Comparison of ENCODE assay signal across 8 cellular contexts in genomic region chr17:50149099-50149424, GRCh38. TPM values are rescaled to one million over a fixed set of nuclear protein-coding genes. Genes with fewer than 3 reads are reported as not detected.
DNase-seq lines count a peak whose midpoint lies in the region; ATAC-seq and TF ChIP-seq lines count a peak whose summit lies in the region.

No MANE protein-coding gene starts in this region.

- H3K27me3 Mint-ChIP-seq in CD8-positive, alpha-beta T cell (ENCODE audit: low read depth) = no peaks in the 10 kb centered on the region

- H4K20me1 ChIP-seq in MM.1S (ENCODE audit: insufficient read depth, low read length) = no peaks in the 10 kb centered on the region

- no peak overlapping the region for H3K4ac ChIP-seq in neuronal stem cell (ENCODE audit: low read length)

- peak overlapping the region; percentile 70 for H3K9ac ChIP-seq in MM.1S (ENCODE audit: low read length)
- H3K9ac ChIP-seq in neuronal stem cell (ENCODE audit: low read depth, low read length, poor library complexity) = peak overlapping the region; percentile 74

- H3F3A ChIP-seq in MM.1S (ENCODE audit: insufficient read depth, low read length) = peaks cover 24% of the 10 kb centered on the region

- peaks cover 60% of the 10 kb centered on the region for H3K4me1 ChIP-seq in CD8-positive, alpha-beta T cell (ENCODE audit: insufficient read depth, low read length)
- H3K4me1 ChIP-seq in MM.1S (ENCODE audit: low read length) = peaks cover 25% of the 10 kb centered on the region
- H3K4me1 ChIP-seq in effector memory CD4-positive, alpha-beta T cell (ENCODE audit: control insufficient read depth, insufficient read depth, low read length, poor library complexity, severe bottlenecking) = peaks cover 59% of the 10 kb centered on the region
- peaks cover 15 to 27% of the 10 kb centered on the region in 2 donors for H3K4me1 ChIP-seq in neuronal stem cell (ENCODE audit: control insufficient read depth in 2 of 2, insufficient read depth in 1 of 2, low read depth in 1 of 2, low read length in 2 of 2)

- peaks cover 24% of the 10 kb centered on the region for H3K36me3 Mint-ChIP-seq in CD8-positive, alpha-beta T cell

- intact Hi-C loops in CD8-positive, alpha-beta T cell (cut with DNase I, micrococcal nuclease) = no loop called here

- no CpG with 5 or more reads among the region's 28 CpGs for WGBS in neuronal stem cell (ENCODE audit: extremely low coverage in 2 of 2, insufficient read length in 2 of 2, insufficient replicate concordance in 1 of 2), 2 donors

- H3K79me2 ChIP-seq in MM.1S (ENCODE audit: low read length) = peaks cover 66% of the 10 kb centered on the region

- no peak overlapping the region for H2BK120ac ChIP-seq in neuronal stem cell (ENCODE audit: low read depth, low read length)

- ATAC-seq in CD8-positive, alpha-beta T cell = no peak
- ATAC-seq in HG03571 (IDR thresholded peaks at IDR 0.05; ENCODE audit: unreplicated experiment) = no peak

- H3K27me3 ChIP-seq in CD8-positive, alpha-beta T cell (ENCODE audit: insufficient read depth, low read length) = no peaks in the 10 kb centered on the region
- H3K27me3 ChIP-seq in MM.1S (replicated peaks; ENCODE audit: insufficient read depth, low read length) = no peaks in the 10 kb centered on the region
- H3K27me3 ChIP-seq in effector memory CD4-positive, alpha-beta T cell (replicated peaks; ENCODE audit: control insufficient read depth, insufficient read depth, low read length, poor library complexity, severe bottlenecking) = no peaks in the 10 kb centered on the region
- H3K27me3 ChIP-seq in neuronal stem cell (ENCODE audit: control insufficient read depth in 3 of 3, insufficient read depth in 3 of 3, low read depth in 1 of 3, low read length in 3 of 3) = no peaks in the 10 kb centered on the region

- peak overlapping the region; percentile 87 for H3K23ac ChIP-seq in neuronal stem cell (ENCODE audit: low read depth, low read length, poor library complexity)

- POLR2A ChIA-PET in CD8-positive, alpha-beta T cell (lab: Charles Lee) = interaction anchor here (1.6 to 5.6 kb wide), 3 partner anchors 9 to 12 kb away, joined by 6 to 34 read pairs (median 10); no protein-coding TSS in a partner anchor

- H3K27ac Mint-ChIP-seq in CD8-positive, alpha-beta T cell = peak overlapping the region; percentile 82

- peak overlapping the region; percentile 92 for H3K4me3 ChIP-seq in CD8-positive, alpha-beta T cell (ENCODE audit: low read depth, low read length)
- peak overlapping the region; percentile 78 for H3K4me3 ChIP-seq in MM.1S (ENCODE audit: low read length)
- H3K4me3 ChIP-seq in effector memory CD4-positive, alpha-beta T cell (ENCODE audit: insufficient read depth, low read depth, low read length, poor library complexity, severe bottlenecking) = peak overlapping the region; percentile 86
- H3K4me3 ChIP-seq in neuronal stem cell (ENCODE audit: low read length in 2 of 2) = peak overlapping the region; percentile 73 to 92

- no peak for TF ChIP-seq CTCF in CD8-positive, alpha-beta T cell (IDR thresholded peaks at IDR 0.05)
- TF ChIP-seq CTCF in MM.1S (IDR thresholded peaks at IDR 0.05; ENCODE audit: low read length) = no peak

- H3K9me2 ChIP-seq in MM.1S (replicated peaks; ENCODE audit: insufficient read depth, low read length) = no peaks in the 10 kb centered on the region

- H3K27ac ChIP-seq in CD8-positive, alpha-beta T cell (ENCODE audit: low read depth, low read length) = peak overlapping the region; percentile 34
- peak overlapping the region; percentile 46; the same call in 1 of the 2 replicates for H3K27ac ChIP-seq in MM.1S (ENCODE audit: low read length)
- H3K27ac ChIP-seq in effector memory CD4-positive, alpha-beta T cell (ENCODE audit: insufficient read depth, low read length, poor library complexity, severe bottlenecking) = peak overlapping the region; percentile 86
- H3K27ac ChIP-seq in neuronal stem cell (replicated peaks; ENCODE audit: low read length) = no peak overlapping the region

- H3K4me1 Mint-ChIP-seq in CD8-positive, alpha-beta T cell (ENCODE audit: low read depth) = peaks cover 56% of the 10 kb centered on the region

- no peak overlapping the region for H2BK15ac ChIP-seq in neuronal stem cell (ENCODE audit: low read length)

- H2AFZ ChIP-seq in MM.1S (ENCODE audit: low read length) = peak overlapping the region; percentile 2; the same call in 1 of the 2 replicates
- H2AFZ ChIP-seq in neuronal stem cell (ENCODE audit: low read length) = no peak overlapping the region

- peak overlapping the region; percentile 91 for H3K4me3 Mint-ChIP-seq in CD8-positive, alpha-beta T cell

- no peak overlapping the region for H3K14ac ChIP-seq in neuronal stem cell (ENCODE audit: low read length)

- H3K4me2 ChIP-seq in MM.1S (ENCODE audit: low read depth, low read length) (peak overlapping the region; percentile 92), neuronal stem cell (ENCODE audit: insufficient read depth, low read length, poor library complexity, severe bottlenecking) (peak overlapping the region; percentile 97)

- H3K36me3 ChIP-seq in CD8-positive, alpha-beta T cell (ENCODE audit: insufficient read depth, low read length) = peaks cover 10% of the 10 kb centered on the region
- H3K36me3 ChIP-seq in MM.1S (replicated peaks; ENCODE audit: insufficient read depth, low read length) (no peaks in the 10 kb centered on the region), neuronal stem cell (replicated peaks in 1 of 2; ENCODE audit: control insufficient read depth in 2 of 2, insufficient read depth in 2 of 2, low read length in 2 of 2) (peaks cover 12 to 27% of the 10 kb centered on the region in 2 donors)
- peaks cover 16% of the 10 kb centered on the region for H3K36me3 ChIP-seq in effector memory CD4-positive, alpha-beta T cell (ENCODE audit: control insufficient read depth, insufficient read depth, low read length)

- peak overlapping the region; percentile 95 for H3K18ac ChIP-seq in neuronal stem cell (ENCODE audit: low read length)

- H2BK5ac ChIP-seq in neuronal stem cell (ENCODE audit: low read length) = peak overlapping the region; percentile 80

- H4K91ac ChIP-seq in neuronal stem cell (ENCODE audit: low read depth, low read length, poor library complexity) = no peak overlapping the region

- peaks cover 19% of the 10 kb centered on the region for H3K79me1 ChIP-seq in neuronal stem cell (ENCODE audit: low read depth, low read length)

- CTCF ChIA-PET in CD8-positive, alpha-beta T cell (lab: Charles Lee) = interaction anchor here (0.9 to 8.4 kb wide), 3 partner anchors 9 to 55 kb away, joined by 3 to 78 read pairs (median 72); no protein-coding TSS in a partner anchor

- DNase-seq in CD8-positive, alpha-beta T cell = no peak
- DNase-seq in MM.1S (no peak), neuronal stem cell (ENCODE audit: low spot score) (no peak), NOMO-1 treated with dmso at 0.1 percent for 144 hours (lab: John Stamatoyannopoulos, UW; ENCODE audit: unreplicated experiment) (no peak), Ammon's horn (ENCODE audit: low spot score) (no peak), NCI-H69 (lab: John Stamatoyannopoulos, UW) (no peak)
- DNase-seq in effector memory CD4-positive, alpha-beta T cell = no peak

- H4K8ac ChIP-seq in neuronal stem cell (ENCODE audit: low read depth, low read length) = no peak overlapping the region

- H2BK12ac ChIP-seq in neuronal stem cell (ENCODE audit: low read length) = no peak overlapping the region

- H3K9me3 Mint-ChIP-seq in CD8-positive, alpha-beta T cell = no peaks in the 10 kb centered on the region

- no peaks in the 10 kb centered on the region for H3K9me3 ChIP-seq in CD8-positive, alpha-beta T cell (ENCODE audit: low read length)
- no peaks in the 10 kb centered on the region for H3K9me3 ChIP-seq in MM.1S (replicated peaks; ENCODE audit: insufficient read depth, low read length)
- H3K9me3 ChIP-seq in effector memory CD4-positive, alpha-beta T cell (ENCODE audit: control insufficient read depth, low read length) = no peaks in the 10 kb centered on the region
- no peaks in the 10 kb centered on the region for H3K9me3 ChIP-seq in neuronal stem cell (replicated peaks in 1 of 2; ENCODE audit: control insufficient read depth in 2 of 2, insufficient read depth in 1 of 2, low read depth in 1 of 2, low read length in 2 of 2)

- H2AK5ac ChIP-seq in neuronal stem cell (ENCODE audit: low read depth, low read length) = peak overlapping the region; percentile 95

RNA-seq across cellular contexts. Expression of gene PPP1R9B, which starts 1.4 kb away (rescaled TPM):
- 10 to 100 TPM; 64.3 TPM for total RNA-seq in CD8-positive, alpha-beta T cell
- 19.8 TPM for polyA plus RNA-seq in neuronal stem cell (2013, experiment 1 of 2)
- 19.4 TPM for polyA plus RNA-seq in neuronal stem cell (2013, experiment 2 of 2)

RNA-seq across cellular contexts. Expression of gene SGCA, which starts 16.7 kb away (rescaled TPM):
- under 1 TPM in 1 of 2 experiments, not detected in 1; 0.25 TPM for total RNA-seq in CD8-positive, alpha-beta T cell
- polyA plus RNA-seq in neuronal stem cell (2013, experiment 1 of 2) = 0.57 TPM
- 0.35 TPM for polyA plus RNA-seq in neuronal stem cell (2013, experiment 2 of 2)

RNA-seq across cellular contexts. Expression of gene SAMD14, which starts 19.1 kb away (rescaled TPM):
- under 1 TPM; 0.31 to 0.62 TPM for total RNA-seq in CD8-positive, alpha-beta T cell
- polyA plus RNA-seq in neuronal stem cell (2013, experiment 1 of 2) = 31.6 TPM
- polyA plus RNA-seq in neuronal stem cell (2013, experiment 2 of 2) = 33.4 TPM

RNA-seq across cellular contexts. Expression of gene COL1A1, which starts 52.4 kb away (rescaled TPM):
- 10 to 100 TPM; 37.2 to 43.8 TPM for total RNA-seq in CD8-positive, alpha-beta T cell
- 17.9 TPM for polyA plus RNA-seq in neuronal stem cell (2013, experiment 1 of 2)
- 18.4 TPM for polyA plus RNA-seq in neuronal stem cell (2013, experiment 2 of 2)

RNA-seq across cellular contexts. Expression of gene PDK2, which starts 53.9 kb away (rescaled TPM):
- 10 to 100 TPM in 1 of 2 experiments, 1 to 10 TPM in 1; 8.4 to 10.4 TPM for total RNA-seq in CD8-positive, alpha-beta T cell
- 40.5 TPM for polyA plus RNA-seq in neuronal stem cell (2013, experiment 1 of 2)
- 39.2 TPM for polyA plus RNA-seq in neuronal stem cell (2013, experiment 2 of 2)
